Comparison of ENCODE assay signal across 17 cellular contexts in genomic region chr16:17362946-17363345, GRCh38.
DNase-seq lines count a peak whose midpoint lies in the region; ATAC-seq and TF ChIP-seq lines count a peak whose summit lies in the region.
"Had no signal": no experiment of that assay in that cellular context is flagged by ENCODE, and none has a peak within 500 bp of the region (broad histone marks: within the 10 kb centered on the region; RNA-seq: fewer than 3 reads in every experiment).

No MANE protein-coding gene starts in this region.

- H3K4me3 Mint-ChIP-seq in CD14-positive monocyte, result no peak overlapping the region
- H3K4me3 Mint-ChIP-seq in CD8-positive, alpha-beta memory T cell, result peak overlapping the region in 4 of 7 donors; percentile 29 to 56 (median 38)
- peak overlapping the region; percentile 29 for H3K4me3 Mint-ChIP-seq in activated T-helper 17 cell treated with anti-CD3 and anti-CD28 coated beads, Interleukin-2, amount 50 U/mL, for 72 hours
- H3K4me3 Mint-ChIP-seq in naive thymus-derived CD4-positive, alpha-beta T cell, result peak overlapping the region in 9 of 10 donors; percentile 2 to 90 (median 43)
- H3K4me3 Mint-ChIP-seq: GM23338 had no signal

- H3K9me3 Mint-ChIP-seq in CD14-positive monocyte, result peaks cover 0 to 2% (median 0%) of the 10 kb centered on the region in 7 donors
- H3K9me3 Mint-ChIP-seq in CD8-positive, alpha-beta memory T cell, result no peaks in the 10 kb centered on the region
- peaks cover 3% of the 10 kb centered on the region for H3K9me3 Mint-ChIP-seq in activated T-helper 17 cell treated with anti-CD3 and anti-CD28 coated beads, Interleukin-2, amount 50 U/mL, for 72 hours
- H3K9me3 Mint-ChIP-seq in naive thymus-derived CD4-positive, alpha-beta T cell, result peaks cover 0 to 5% (median 0%) of the 10 kb centered on the region in 11 donors
- H3K9me3 Mint-ChIP-seq: GM23338 had no signal

- H3K4me3 ChIP-seq in CD8-positive, alpha-beta memory T cell (ENCODE audit: low read length), result no peak overlapping the region
- H3K4me3 ChIP-seq in naive thymus-derived CD4-positive, alpha-beta T cell (ENCODE audit: low read length), result no peak overlapping the region
- no peak overlapping the region for H3K4me3 ChIP-seq in lower leg skin (ENCODE audit: low read depth, poor library complexity, severe bottlenecking)
- H3K4me3 ChIP-seq: GM23338, testis had no signal

- no peaks in the 10 kb centered on the region for H3K36me3 ChIP-seq in CD8-positive, alpha-beta memory T cell (ENCODE audit: insufficient read depth, low read length)
- H3K36me3 ChIP-seq in naive thymus-derived CD4-positive, alpha-beta T cell (ENCODE audit: control insufficient read depth in 2 of 3, insufficient read depth in 3 of 3, low read length in 3 of 3), result no peaks in the 10 kb centered on the region
- H3K36me3 ChIP-seq: BE2C had no signal

- H3K9me3 ChIP-seq in CD8-positive, alpha-beta memory T cell (ENCODE audit: low read length), result no peaks in the 10 kb centered on the region
- no peaks in the 10 kb centered on the region for H3K9me3 ChIP-seq in naive thymus-derived CD4-positive, alpha-beta T cell (ENCODE audit: control insufficient read depth in 2 of 3, low read length in 3 of 3)
- H3K9me3 ChIP-seq: BE2C, testis had no signal

- H3K27ac Mint-ChIP-seq in CD14-positive monocyte, result peak overlapping the region in 4 of 7 donors; percentile 18 to 82 (median 60)
- peak overlapping the region; percentile 68 to 99 (median 96) for H3K27ac Mint-ChIP-seq in CD8-positive, alpha-beta memory T cell
- H3K27ac Mint-ChIP-seq in activated T-helper 17 cell treated with anti-CD3 and anti-CD28 coated beads, Interleukin-2, amount 50 U/mL, for 72 hours, result peak overlapping the region; percentile 99
- H3K27ac Mint-ChIP-seq in naive thymus-derived CD4-positive, alpha-beta T cell, result peak overlapping the region; percentile 97 to 100 (median 99)
- H3K27ac Mint-ChIP-seq: GM23338 had no signal

- H3K4me1 Mint-ChIP-seq in CD14-positive monocyte, result peaks cover 80% of the 10 kb centered on the region
- peaks cover 91 to 98% (median 98%) of the 10 kb centered on the region in 3 donors for H3K4me1 Mint-ChIP-seq in CD8-positive, alpha-beta memory T cell
- H3K4me1 Mint-ChIP-seq in activated T-helper 17 cell treated with anti-CD3 and anti-CD28 coated beads, Interleukin-2, amount 50 U/mL, for 72 hours, result peaks cover 78% of the 10 kb centered on the region
- H3K4me1 Mint-ChIP-seq in naive thymus-derived CD4-positive, alpha-beta T cell, result peaks cover 76 to 100% (median 96%) of the 10 kb centered on the region in 7 donors

- H3K27ac ChIP-seq in CD8-positive, alpha-beta memory T cell (ENCODE audit: low read depth, low read length), result no peak overlapping the region
- peak overlapping the region; percentile 95 for H3K27ac ChIP-seq in naive thymus-derived CD4-positive, alpha-beta T cell (ENCODE audit: low read depth, low read length)
- H3K27ac ChIP-seq: parathyroid adenoma had no signal

- no peak for TF ChIP-seq CTCF in CD14-positive monocyte (IDR thresholded peaks at IDR 0.05)
- no peak for TF ChIP-seq CTCF in lower leg skin (IDR thresholded peaks at IDR 0.05)

- H3K4me1 ChIP-seq in CD8-positive, alpha-beta memory T cell (ENCODE audit: insufficient read depth, low read length), result peaks cover 98% of the 10 kb centered on the region
- H3K4me1 ChIP-seq in naive thymus-derived CD4-positive, alpha-beta T cell (ENCODE audit: control insufficient read depth in 2 of 2, insufficient read depth in 2 of 2, low read length in 2 of 2), result peaks cover 89 to 98% of the 10 kb centered on the region in 2 donors

- H3K27me3 Mint-ChIP-seq in CD14-positive monocyte (ENCODE audit: low read depth in 3 of 3), result peaks cover 0 to 2% (median 0%) of the 10 kb centered on the region in 3 donors
- no peaks in the 10 kb centered on the region for H3K27me3 Mint-ChIP-seq in CD8-positive, alpha-beta memory T cell
- no peaks in the 10 kb centered on the region for H3K27me3 Mint-ChIP-seq in activated T-helper 17 cell treated with anti-CD3 and anti-CD28 coated beads, Interleukin-2, amount 50 U/mL, for 72 hours
- no peaks in the 10 kb centered on the region for H3K27me3 Mint-ChIP-seq in naive thymus-derived CD4-positive, alpha-beta T cell
- H3K27me3 Mint-ChIP-seq: IgD-negative memory B cell had no signal

- CTCF ChIA-PET in CD8-positive, alpha-beta memory T cell (lab: Charles Lee), result no interaction called here
- CTCF ChIA-PET in naive thymus-derived CD4-positive, alpha-beta T cell (lab: Charles Lee), result no interaction called here

- peak; percentile 13 for DNase-seq in CD14-positive monocyte (ENCODE audit: low spot score)
- DNase-seq in CD8-positive, alpha-beta memory T cell, result no peak
- DNase-seq in naive thymus-derived CD4-positive, alpha-beta T cell, result no peak
- no peak for DNase-seq in SHP77 treated with DMSO at 0.1 percent for 48 hours (lab: John Stamatoyannopoulos, UW)
- no peak for DNase-seq in COR-L47 (lab: John Stamatoyannopoulos, UW)
- no peak for DNase-seq in lower leg skin (ENCODE audit: low spot score in 2 of 2)
- DNase-seq: activated CD4-positive, alpha-beta T cell treated with anti-CD3 and anti-CD28 coated beads for 4 hours; BE2C; DMS53; NCI-H446 treated with DMSO at 0.1 percent for 48 hours; Right ventricle myocardium superior; stimulated activated CD4-positive, alpha-beta T cell treated with anti-CD3 and anti-CD28 coated beads, Interleukin-2, amount 100 ng/mL, for 48 hours; testis had no signal

- WGBS in lower leg skin, 2 donors, result 82 to 91% methylated on average over 4 of the region's 4 CpGs

- no peaks in the 10 kb centered on the region for H3K27me3 ChIP-seq in CD8-positive, alpha-beta memory T cell (ENCODE audit: insufficient read depth, low read length, poor library complexity, severe bottlenecking)
- H3K27me3 ChIP-seq in naive thymus-derived CD4-positive, alpha-beta T cell (ENCODE audit: control insufficient read depth in 2 of 2, insufficient read depth in 2 of 2, low read length in 2 of 2), result no peaks in the 10 kb centered on the region
- H3K27me3 ChIP-seq: BE2C, testis had no signal

- intact Hi-C loops in CD14-positive monocyte (cut with micrococcal nuclease), result no loop called here
- intact Hi-C loops in naive thymus-derived CD4-positive, alpha-beta T cell (cut with micrococcal nuclease), result loop anchor here in 1 of 2 donors (10.0 kb wide), 2 partner anchors 212 to 1398 kb away; no protein-coding TSS in a partner anchor
- intact Hi-C loops in lower leg skin (cut with DNase I; ENCODE audit: low total_unique reads), result no loop called here

- POLR2A ChIA-PET in CD8-positive, alpha-beta memory T cell (lab: Charles Lee), result no interaction called here
- POLR2A ChIA-PET in naive thymus-derived CD4-positive, alpha-beta T cell (lab: Charles Lee), result interaction anchor here (0.7 kb wide), 1 partner anchor 9 kb away, joined by 3 read pairs; no protein-coding TSS in a partner anchor

- no peak for TF ChIP-seq POLR2A in lower leg skin (IDR thresholded peaks at IDR 0.05)

- peaks cover 12 to 17% of the 10 kb centered on the region in 2 donors for H3K36me3 Mint-ChIP-seq in CD14-positive monocyte
- peaks cover 0 to 5% (median 0%) of the 10 kb centered on the region in 3 donors for H3K36me3 Mint-ChIP-seq in CD8-positive, alpha-beta memory T cell
- no peaks in the 10 kb centered on the region for H3K36me3 Mint-ChIP-seq in activated T-helper 17 cell treated with anti-CD3 and anti-CD28 coated beads, Interleukin-2, amount 50 U/mL, for 72 hours (ENCODE audit: low read depth)
- peaks cover 0 to 59% (median 4%) of the 10 kb centered on the region in 5 donors for H3K36me3 Mint-ChIP-seq in naive thymus-derived CD4-positive, alpha-beta T cell

- ATAC-seq in activated T-helper 17 cell treated with anti-CD3 and anti-CD28 coated beads, Interleukin-2, amount 50 U/mL, for 72 hours (replicated peaks), result no peak
- no peak for ATAC-seq in naive thymus-derived CD4-positive, alpha-beta T cell
- ATAC-seq: GM23338 had no signal

Comparison
In these comparisons a context has a peak if more than half of its experiments do, and no peak if none do; other contexts are left out.
1. H3K4me3 Mint-ChIP-seq: peak in CD8-positive, alpha-beta memory T cell (4 of 7), activated T-helper 17 cell treated with anti-CD3 and anti-CD28 coated beads, Interleukin-2, amount 50 U/mL, for 72 hours (single experiment) and naive thymus-derived CD4-positive, alpha-beta T cell (9 of 10); none in CD14-positive monocyte (0 of 2).
2. Peak in every context shown above with its lines, with median percentiles within 50 percentile points of each other: H3K27ac Mint-ChIP-seq.